ENCODE assay signal across 7 cellular contexts in the genomic region with DNA sequence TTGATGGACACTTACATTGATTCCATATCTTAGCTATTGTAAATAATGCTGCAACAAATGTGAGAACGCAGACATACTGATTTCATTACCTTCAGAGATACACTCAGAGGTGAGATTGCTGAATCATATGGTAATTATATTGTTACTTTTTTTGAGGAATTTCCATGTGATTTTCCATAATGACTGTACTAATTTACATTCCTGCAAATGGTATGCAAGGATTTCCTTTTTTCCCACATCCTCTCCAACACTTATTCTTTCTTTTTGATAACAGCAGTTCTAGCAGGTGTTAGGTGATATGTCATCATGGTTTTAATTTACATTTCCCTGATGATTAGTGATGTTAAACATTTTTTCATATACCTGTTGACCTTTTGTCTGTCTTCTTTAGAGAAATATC.
"Had no signal": no experiment of that assay in that cellular context is flagged by ENCODE, and none has a peak within 500 bp of the region (broad histone marks: within the 10 kb centered on the region; RNA-seq: fewer than 3 reads in every experiment).

No MANE protein-coding gene starts in this region.

- DNase-seq: IMR-90, KBM-7 had no signal

- H3K27me3 Mint-ChIP-seq: IgD-negative memory B cell had no signal

- H3K4me3 ChIP-seq: K562 had no signal

- H3K36me3 Mint-ChIP-seq: IgD-negative memory B cell had no signal

- H3K4me1 Mint-ChIP-seq: IgD-negative memory B cell had no signal

- ATAC-seq: HepG2, K562 had no signal

- H3K4me3 Mint-ChIP-seq: IgD-negative memory B cell had no signal

- H3K27ac Mint-ChIP-seq: IgD-negative memory B cell had no signal

- H3K27ac ChIP-seq: HL-60 had no signal

- FAIRE-seq: HepG2, HTR-8/SVneo, K562 had no signal
